Comparison of ENCODE assay signal across 8 cellular contexts in genomic region chr5:134524219-134524825, GRCh38. TPM values are rescaled to one million over a fixed set of nuclear protein-coding genes. Genes with fewer than 3 reads are reported as not detected.
DNase-seq lines count a peak whose midpoint lies in the region; ATAC-seq and TF ChIP-seq lines count a peak whose summit lies in the region.

No MANE protein-coding gene starts in this region.

- intact Hi-C loops in cardiac septum (cut with DNase I): loop anchor here (1.0 to 2.0 kb wide), 2 partner anchors 18 to 153 kb away; partner anchors contain the start of gene UBE2B
- intact Hi-C loops in ovary (cut with DNase I): loop anchor here in 2 of 4 donors (2.0 kb wide), 1 partner anchor 114 kb away; the partner anchor contains the start of gene CDKN2AIPNL (in 2 of the 2)
- intact Hi-C loops in thyroid gland (cut with DNase I): loop anchor here (2.0 to 10.0 kb wide), 3 partner anchors 60 to 156 kb away; partner anchors contain the start of gene CDKN2AIPNL

- no peaks in the 10 kb centered on the region for H3K9me3 Mint-ChIP-seq in IgD-negative memory B cell

- no peak for TF ChIP-seq EP300 in ovary (IDR thresholded peaks at IDR 0.05)

- H3K4me3 Mint-ChIP-seq in IgD-negative memory B cell: peak overlapping the region; percentile 98 to 100 (median 99)

- TF ChIP-seq CTCF in ovary (IDR thresholded peaks at IDR 0.05): peak in 2 of 3 donors; percentile 8 to 25
- peak in 1 of 6 experiments; percentile 15 for TF ChIP-seq CTCF in thyroid gland (IDR thresholded peaks at IDR 0.05)

- peak; percentile 70 for TF ChIP-seq POLR2A in ovary (IDR thresholded peaks at IDR 0.05)
- peak; percentile 59 to 93 for TF ChIP-seq POLR2A in thyroid gland (IDR thresholded peaks at IDR 0.05)

- H3K4me1 ChIP-seq in adipocyte (ENCODE audit: control insufficient read depth, insufficient read depth, low read length) (peaks cover 26% of the 10 kb centered on the region), ovary (ENCODE audit: insufficient read depth) (peaks cover 15% of the 10 kb centered on the region), thyroid gland (peaks cover 18 to 23% of the 10 kb centered on the region in 2 donors)

- H3K9ac ChIP-seq in adipocyte (ENCODE audit: low read length): peak overlapping the region; percentile 100

- H3K27ac ChIP-seq in ovary (peak overlapping the region; percentile 92 to 96), thyroid gland (peak overlapping the region; percentile 97 to 100 (median 98))

- H3K27me3 Mint-ChIP-seq in IgD-negative memory B cell: no peaks in the 10 kb centered on the region

- no peaks in the 10 kb centered on the region for H3K9me3 ChIP-seq in adipocyte (ENCODE audit: control insufficient read depth, low read length)
- H3K9me3 ChIP-seq in ovary: no peaks in the 10 kb centered on the region
- no peaks in the 10 kb centered on the region for H3K9me3 ChIP-seq in thyroid gland

- H3K27me3 ChIP-seq in adipocyte (replicated peaks; ENCODE audit: control insufficient read depth, insufficient read depth, low read length) (no peaks in the 10 kb centered on the region), ovary (no peaks in the 10 kb centered on the region), thyroid gland (no peaks in the 10 kb centered on the region)

- peaks cover 29 to 32% (median 31%) of the 10 kb centered on the region in 3 donors for H3K4me1 Mint-ChIP-seq in IgD-negative memory B cell

- ATAC-seq in GM21619 (IDR thresholded peaks at IDR 0.05; ENCODE audit: unreplicated experiment): no peak

- H3K36me3 ChIP-seq in adipocyte (ENCODE audit: control insufficient read depth, insufficient read depth, low read length, severe bottlenecking) (no peaks in the 10 kb centered on the region), ovary (no peaks in the 10 kb centered on the region), thyroid gland (no peaks in the 10 kb centered on the region)

- 0 to 1% (median 1%) methylated on average over 37 to 43 of the region's 43 CpGs for WGBS in ovary, 3 donors
- WGBS in thyroid gland, 2 donors: 0% methylated on average over 18 to 23 of the region's 43 CpGs

- H3K36me3 Mint-ChIP-seq in IgD-negative memory B cell: no peaks in the 10 kb centered on the region

- peak overlapping the region; percentile 100 for H3K27ac Mint-ChIP-seq in IgD-negative memory B cell

- DNase-seq in DMS79 (lab: John Stamatoyannopoulos, UW): peak; percentile 39
- peak; percentile 53 to 79 for DNase-seq in SW 1271 (lab: John Stamatoyannopoulos, UW)
- DNase-seq in adipocyte (ENCODE audit: low read depth): peak; percentile 77
- peak; percentile 93 for DNase-seq in cardiac septum (ENCODE audit: low spot score)
- peak; percentile 87 to 93 (median 91) for DNase-seq in ovary
- DNase-seq in thyroid gland: peak; percentile 89 to 92

- H3K4me3 ChIP-seq in adipocyte (ENCODE audit: low read length): peak overlapping the region; percentile 96
- H3K4me3 ChIP-seq in ovary: peak overlapping the region; percentile 90
- H3K4me3 ChIP-seq in thyroid gland (replicated peaks in 1 of 3): peak overlapping the region; percentile 29 to 87 (median 46)

RNA-seq across cellular contexts. Expression of gene JADE2, which starts 1.1 kb away (rescaled TPM):
- polyA plus RNA-seq in IgD-negative memory B cell (46.7 TPM), ovary (10 to 100 TPM; 23.2 to 28.1 TPM)
- total RNA-seq in cardiac septum (25.7 TPM), ovary (10 to 100 TPM; 31.4 to 82.9 (median 74.9) TPM), thyroid gland (100 to 1,000 TPM in 1 of 4 donors, 10 to 100 TPM in 3; 51.7 to 116 (median 76.6) TPM)

Comparison
In these comparisons a context has a peak if more than half of its experiments do, and no peak if none do; other contexts are left out.
1. DNase-seq: peak in every context shown above with its lines; median percentile 93 in cardiac septum; 91 in ovary; 90 in thyroid gland; 77 in adipocyte; 66 in SW 1271; 39 in DMS79.
2. H3K4me3 ChIP-seq: peak in every context shown above with its lines; median percentile 96 in adipocyte; 90 in ovary; 46 in thyroid gland.